Comparison of ENCODE assay signal across 21 cellular contexts in genomic region chr11:57301711-57302423, GRCh38. TPM values are rescaled to one million over a fixed set of nuclear protein-coding genes. Genes with fewer than 3 reads are reported as not detected.
DNase-seq lines count a peak whose midpoint lies in the region; ATAC-seq, FAIRE-seq and TF ChIP-seq lines count a peak whose summit lies in the region.
"Had no signal": no experiment of that assay in that cellular context is flagged by ENCODE, and none has a peak within 500 bp of the region (broad histone marks: within the 10 kb centered on the region; RNA-seq: fewer than 3 reads in every experiment).

No MANE protein-coding gene starts in this region.

- H3K4me2 ChIP-seq in endothelial cell of umbilical vein (ENCODE audit: insufficient read depth, low read length), result no peak overlapping the region
- H3K4me2 ChIP-seq in osteoblast (ENCODE audit: insufficient read depth, low read length), result no peak overlapping the region
- H3K4me2 ChIP-seq: GM23338, KMS-11 had no signal

- no peak for TF ChIP-seq POLR2A in endothelial cell of umbilical vein (IDR thresholded peaks at IDR 0.05; ENCODE audit: low read depth, low read length)

- no peak overlapping the region for H2AFZ ChIP-seq in endothelial cell of umbilical vein (ENCODE audit: low read depth, low read length)
- no peak overlapping the region for H2AFZ ChIP-seq in osteoblast (ENCODE audit: low read length)
- H2AFZ ChIP-seq: GM23338 had no signal

- intact Hi-C loops in endothelial cell of umbilical vein (cut with micrococcal nuclease) (no loop called here), pancreas (cut with DNase I) (loop anchor here in 1 of 3 donors (10.0 kb wide), 1 partner anchor 57 kb away; no protein-coding TSS in a partner anchor), left colon (cut with DNase I, micrococcal nuclease) (no loop called here)

- DNase-seq in GM10266 (ENCODE audit: extremely low spot score), result peak; percentile 8
- DNase-seq in GM20000 (ENCODE audit: low spot score), result peak; percentile 10
- DNase-seq in endothelial cell of umbilical vein (ENCODE audit: low read depth, low spot score), result no peak
- peak; percentile 30 for DNase-seq in osteoblast (ENCODE audit: insufficient read length, low spot score, missing footprints)
- DNase-seq in NCI-H526 (lab: John Stamatoyannopoulos, UW), result no peak
- DNase-seq in pancreas, result no peak
- DNase-seq in left colon, result no peak
- DNase-seq: CD4-positive, CD25-positive, alpha-beta regulatory T cell; DMS79; NCI-H1105 treated with DMSO at 0.1 percent for 48 hours; NCI-H2081; NCI-H2171; NCI-H524 treated with DMSO at 0.1 percent for 48 hours; Peyer's patch had no signal

- CTCF ChIA-PET in endothelial cell of umbilical vein (lab: Charles Lee), result no interaction called here

- ATAC-seq in pancreas (no peak), left colon (no peak)
- ATAC-seq: GM23338, HCT116 had no signal

- H4K20me1 ChIP-seq in endothelial cell of umbilical vein (replicated peaks; ENCODE audit: control insufficient read depth, extremely low read depth, insufficient read depth, low read length), result no peaks in the 10 kb centered on the region
- peaks cover 30% of the 10 kb centered on the region for H4K20me1 ChIP-seq in osteoblast (ENCODE audit: insufficient read depth, low read length)

- H3K4me1 ChIP-seq in endothelial cell of umbilical vein (ENCODE audit: control insufficient read depth, extremely low read depth, insufficient read depth, low read length) (no peaks in the 10 kb centered on the region), osteoblast (ENCODE audit: insufficient read depth, low read length) (peaks cover 12% of the 10 kb centered on the region), pancreas (peaks cover 12 to 24% (median 17%) of the 10 kb centered on the region in 3 donors)

- no peak overlapping the region for H3K27ac ChIP-seq in endothelial cell of umbilical vein (ENCODE audit: insufficient read depth, low read depth, low read length)
- H3K27ac ChIP-seq in osteoblast (ENCODE audit: low read depth, low read length), result no peak overlapping the region
- no peak overlapping the region for H3K27ac ChIP-seq in pancreas
- H3K27ac ChIP-seq: KMS-11, Peyer's patch, SJSA1 had no signal

- H3K9me3 ChIP-seq in endothelial cell of umbilical vein (replicated peaks; ENCODE audit: control insufficient read depth, insufficient read depth, low read length) (no peaks in the 10 kb centered on the region), osteoblast (ENCODE audit: low read depth, low read length) (no peaks in the 10 kb centered on the region), pancreas (no peaks in the 10 kb centered on the region)
- H3K9me3 ChIP-seq: SJSA1 had no signal

- H3K27me3 ChIP-seq in endothelial cell of umbilical vein (ENCODE audit: control insufficient read depth in 2 of 2, insufficient read depth in 2 of 2, low read length in 2 of 2) (no peaks in the 10 kb centered on the region), osteoblast (ENCODE audit: insufficient read depth, low read length) (no peaks in the 10 kb centered on the region), pancreas (no peaks in the 10 kb centered on the region)
- H3K27me3 ChIP-seq: Peyer's patch, SJSA1 had no signal

- WGBS in pancreas, 2 donors, result 96 to 97% methylated on average over 27 of the region's 27 CpGs

- dilution Hi-C loops in endothelial cell of umbilical vein (cut with MboI; ENCODE audit: extremely low pct_ligation_motif_present, low sequenced_read_pairs), result no loop called here

- no peak overlapping the region for H3K9ac ChIP-seq in endothelial cell of umbilical vein (replicated peaks; ENCODE audit: extremely low read depth, insufficient read depth, low read length)
- H3K9ac ChIP-seq: KMS-11 had no signal

- H3K36me3 ChIP-seq in endothelial cell of umbilical vein (ENCODE audit: control insufficient read depth in 2 of 2, extremely low read depth in 1 of 2, insufficient read depth in 2 of 2, low read length in 2 of 2), result peaks cover 25 to 52% of the 10 kb centered on the region in 2 experiments
- H3K36me3 ChIP-seq in osteoblast (ENCODE audit: insufficient read depth, low read length), result peaks cover 71% of the 10 kb centered on the region
- H3K36me3 ChIP-seq in pancreas, result peaks cover 23 to 51% (median 39%) of the 10 kb centered on the region in 3 donors

- FAIRE-seq in endothelial cell of umbilical vein (lab: Jason Lieb, UNC) (no peak), pancreas (lab: Jason Lieb, UNC) (no peak)

- no peak overlapping the region for H3K4me3 ChIP-seq in endothelial cell of umbilical vein (replicated peaks in 1 of 3; ENCODE audit: insufficient read depth in 1 of 3, low read depth in 1 of 3, low read length in 3 of 3)
- H3K4me3 ChIP-seq in osteoblast (ENCODE audit: insufficient read depth, low read length), result no peak overlapping the region
- H3K4me3 ChIP-seq in pancreas, result no peak overlapping the region
- H3K4me3 ChIP-seq: GM23338, Peyer's patch, SJSA1 had no signal

- POLR2A ChIA-PET in endothelial cell of umbilical vein (lab: Charles Lee), result no interaction called here

- TF ChIP-seq CTCF in GM10266 (IDR thresholded peaks at IDR 0.05; ENCODE audit: control insufficient read depth, insufficient read depth, low read depth, missing control alignments) (no peak), GM20000 (IDR thresholded peaks at IDR 0.05; ENCODE audit: extremely low read depth, missing control alignments) (no peak), endothelial cell of umbilical vein (IDR thresholded peaks at IDR 0.05; ENCODE audit: extremely low read depth in 1 of 2, insufficient read depth in 1 of 2, low read depth in 1 of 2, low read length in 2 of 2) (no peak), osteoblast (IDR thresholded peaks at IDR 0.05; ENCODE audit: extremely low read depth, low read depth, low read length) (no peak), pancreas (IDR thresholded peaks at IDR 0.05) (no peak)

- H3K79me2 ChIP-seq in endothelial cell of umbilical vein (ENCODE audit: control insufficient read depth, insufficient read depth, low read length) (peaks cover 21% of the 10 kb centered on the region), osteoblast (ENCODE audit: insufficient read depth, low read length) (peaks cover 32% of the 10 kb centered on the region)

- TSS peak; percentile 25 for BruUV-seq in endothelial cell of umbilical vein (replicated peaks; lab: Mats Ljungman, UMichigan)

- H3K9me1 ChIP-seq in endothelial cell of umbilical vein (replicated peaks; ENCODE audit: control insufficient read depth, extremely low read depth, insufficient read depth, low read length), result no peaks in the 10 kb centered on the region

TF ChIP-seq in endothelial cell of umbilical vein, 7 proteins besides CTCF, POLR2A, EP300 and RAD21:
- no peak for TF ChIP-seq MAX (IDR thresholded peaks at IDR 0.05; ENCODE audit: insufficient read depth, insufficient read length)
- no peak for TF ChIP-seq POLR2AphosphoS5 (IDR thresholded peaks at IDR 0.05; ENCODE audit: insufficient read depth, low read depth, low read length)
- no peak for TF ChIP-seq EZH2 (IDR thresholded peaks at IDR 0.05; ENCODE audit: borderline replicate concordance, low read depth, low read length, severe bottlenecking)
- no peak for TF ChIP-seq FOS (IDR thresholded peaks at IDR 0.05; ENCODE audit: borderline replicate concordance, insufficient read depth, low read length)
- TF ChIP-seq MYC (IDR thresholded peaks at IDR 0.05; ENCODE audit: low read depth, low read length), result no peak
- TF ChIP-seq JUN (IDR thresholded peaks at IDR 0.05; ENCODE audit: borderline replicate concordance, insufficient read depth, insufficient read length, low read depth), result no peak
- no peak for TF ChIP-seq GATA2 (IDR thresholded peaks at IDR 0.05; ENCODE audit: insufficient read depth, insufficient read length, low read depth, low read length)
TF ChIP-seq in endothelial cell of umbilical vein: peak in this region for 0.

RNA-seq across cellular contexts. Expression of gene TNKS1BP1, which starts 22.9 kb away (rescaled TPM):
- total RNA-seq in endothelial cell of umbilical vein (93.6 and 111 TPM in 2 replicates), osteoblast (71.6 and 74.6 TPM in 2 replicates), pancreas (100 to 1,000 TPM in 1 of 6 donors, 10 to 100 TPM in 5; 63.4 to 109 (median 77.3) TPM), left colon (100 to 1,000 TPM; 135 to 191 TPM)
- polyA plus RNA-seq in endothelial cell of umbilical vein (48.9 and 54.6 TPM in 2 replicates), pancreas (100 to 1,000 TPM; 111 to 172 TPM)
- polyA plus RNA-seq in endothelial cell of umbilical vein (2011; cell fraction: cytosol; rRNA removed), result 41.5 and 43.0 TPM in 2 replicates
- polyA plus RNA-seq in endothelial cell of umbilical vein (2011; cell fraction: nucleus; rRNA removed), result 114 and 135 TPM in 2 replicates
- 85.2 and 116 TPM in 2 replicates for polyA plus RNA-seq in endothelial cell of umbilical vein (2012)
- polyA minus RNA-seq in endothelial cell of umbilical vein, result 77.6 and 97.5 TPM in 2 replicates
- 11.9 TPM for polyA minus RNA-seq in endothelial cell of umbilical vein (2011; cell fraction: cytosol; rRNA and poly(A)+ RNA removed)
- polyA minus RNA-seq in endothelial cell of umbilical vein (2011; cell fraction: nucleus; rRNA and poly(A)+ RNA removed), result 36.8 and 38.3 TPM in 2 replicates

RNA-seq across cellular contexts. Expression of gene SSRP1, which starts 33.8 kb away (rescaled TPM):
- total RNA-seq in endothelial cell of umbilical vein, result 140 and 146 TPM in 2 replicates
- 123 and 130 TPM in 2 replicates for polyA plus RNA-seq in endothelial cell of umbilical vein
- polyA plus RNA-seq in endothelial cell of umbilical vein (2011; cell fraction: cytosol; rRNA removed), result 150 and 190 TPM in 2 replicates
- 106 and 107 TPM in 2 replicates for polyA plus RNA-seq in endothelial cell of umbilical vein (2011; cell fraction: nucleus; rRNA removed)
- polyA plus RNA-seq in endothelial cell of umbilical vein (2012), result 106 and 145 TPM in 2 replicates
- 121 and 142 TPM in 2 replicates for polyA minus RNA-seq in endothelial cell of umbilical vein
- polyA minus RNA-seq in endothelial cell of umbilical vein (2011; cell fraction: cytosol; rRNA and poly(A)+ RNA removed), result 156 TPM
- 22.6 and 36.0 TPM in 2 replicates for polyA minus RNA-seq in endothelial cell of umbilical vein (2011; cell fraction: nucleus; rRNA and poly(A)+ RNA removed)
- 55.4 and 58.0 TPM in 2 replicates for total RNA-seq in osteoblast
- total RNA-seq in pancreas, result 10 to 100 TPM; 35.3 to 61.9 (median 45.4) TPM
- 10 to 100 TPM; 20.5 to 41.8 TPM for polyA plus RNA-seq in pancreas
- 10 to 100 TPM; 56.5 to 67.8 TPM for total RNA-seq in left colon

RNA-seq across cellular contexts. Expression of gene P2RX3, which starts 36.3 kb away (rescaled TPM):
- total RNA-seq in endothelial cell of umbilical vein, result not detected in 2 replicates
- not detected in 2 replicates for polyA plus RNA-seq in endothelial cell of umbilical vein
- polyA plus RNA-seq in endothelial cell of umbilical vein (2011; cell fraction: cytosol; rRNA removed), result not detected in 2 replicates
- not detected in 2 replicates for polyA plus RNA-seq in endothelial cell of umbilical vein (2011; cell fraction: nucleus; rRNA removed)
- polyA plus RNA-seq in endothelial cell of umbilical vein (2012), result not detected in 2 replicates
- polyA minus RNA-seq in endothelial cell of umbilical vein, result not detected in 2 replicates
- polyA minus RNA-seq in endothelial cell of umbilical vein (2011; cell fraction: cytosol; rRNA and poly(A)+ RNA removed), result not detected
- polyA minus RNA-seq in endothelial cell of umbilical vein (2011; cell fraction: nucleus; rRNA and poly(A)+ RNA removed), result not detected in 2 replicates
- not detected in 2 replicates for total RNA-seq in osteoblast
- total RNA-seq in pancreas, result under 1 TPM in 2 of 6 donors, not detected in 4; 0.16 TPM
- polyA plus RNA-seq in pancreas, result under 1 TPM in 1 of 2 donors, not detected in 1; 0.07 TPM
- total RNA-seq in left colon, result not detected
- total RNA-seq: CD4-positive, CD25-positive, alpha-beta regulatory T cell; HT1080; OCI-LY7; SJSA1 had no signal
- polyA plus RNA-seq: BJ; CD4-positive, CD25-positive, alpha-beta regulatory T cell had no signal

Comparison
In these comparisons a context has a peak if more than half of its experiments do, and no peak if none do; other contexts are left out.
1. DNase-seq: peak in GM10266 (single experiment), GM20000 (single experiment) and osteoblast (single experiment); none in endothelial cell of umbilical vein (single experiment), NCI-H526 (0 of 2), pancreas (0 of 6) and left colon (0 of 2).